9 cellular contexts compared by ENCODE assay signal in genomic region chr14:68695326-68695768, GRCh38.
A peak's percentile ranks its signal among the peaks of the same experiment; 100 is the strongest.
DNase-seq lines count a peak whose midpoint lies in the region; ATAC-seq and TF ChIP-seq lines count a peak whose summit lies in the region.
"Had no signal": no experiment of that assay in that cellular context is flagged by ENCODE, and none has a peak within 500 bp of the region (broad histone marks: within the 10 kb centered on the region; RNA-seq: fewer than 3 reads in every experiment).

No MANE protein-coding gene starts in this region.

- H3K4me1 ChIP-seq in vagina (peaks cover 18% of the 10 kb centered on the region), GM23338 (ENCODE audit: insufficient read depth) (peaks cover 7% of the 10 kb centered on the region; the same call in 1 of the 2 replicates)

- no peaks in the 10 kb centered on the region for H3K27me3 Mint-ChIP-seq in activated T-cell treated with anti-CD3 and anti-CD28 coated beads, Interleukin-2, amount 50 U/mL, for 72 hours (ENCODE audit: low read depth)
- peaks cover 14% of the 10 kb centered on the region for H3K27me3 Mint-ChIP-seq in GM23338 (ENCODE audit: insufficient read depth, low read depth, poor library complexity)

- no peaks in the 10 kb centered on the region for H3K9me3 Mint-ChIP-seq in activated T-cell treated with anti-CD3 and anti-CD28 coated beads, Interleukin-2, amount 50 U/mL, for 72 hours
- H3K9me3 Mint-ChIP-seq in GM23338, result peaks cover 11% of the 10 kb centered on the region; the same call in 2 of the 3 replicates

- H3K27me3 ChIP-seq in kidney epithelial cell (ENCODE audit: control insufficient read depth, insufficient read depth, low read length) (no peaks in the 10 kb centered on the region), vagina (no peaks in the 10 kb centered on the region), GM23338 (ENCODE audit: insufficient read depth) (no peaks in the 10 kb centered on the region)

- H3K9me2 ChIP-seq in GM23338 (ENCODE audit: insufficient read depth), result 0 out of 2 replicates have a peak, but pooled peaks cover 8% of the 10 kb centered on the region

- TF ChIP-seq CTCF in kidney epithelial cell (IDR thresholded peaks at IDR 0.05; ENCODE audit: insufficient read depth, low read length, poor library complexity, severe bottlenecking), result no peak
- no peak for TF ChIP-seq CTCF in vagina (IDR thresholded peaks at IDR 0.05)
- no peak for TF ChIP-seq CTCF in GM23338 (conservative IDR thresholded peaks at IDR 0.05; ENCODE audit: low read depth in 2 of 2)

- H3K4me2 ChIP-seq in GM23338, result no peak overlapping the region

- no peaks in the 10 kb centered on the region for H3K36me3 ChIP-seq in kidney epithelial cell (ENCODE audit: control insufficient read depth, insufficient read depth, low read length)
- H3K36me3 ChIP-seq in vagina, result no peaks in the 10 kb centered on the region
- no peaks in the 10 kb centered on the region for H3K36me3 ChIP-seq in GM23338 (ENCODE audit: insufficient read depth)

- H3K4me3 ChIP-seq in kidney epithelial cell (ENCODE audit: low read depth, low read length), result no peak overlapping the region
- H3K4me3 ChIP-seq in vagina, result no peak overlapping the region
- no peak overlapping the region for H3K4me3 ChIP-seq in GM23338

- no peaks in the 10 kb centered on the region for H3F3A ChIP-seq in GM23338 (replicated peaks; ENCODE audit: low read depth)

- no peak overlapping the region for H2AFZ ChIP-seq in GM23338

- peaks cover 18% of the 10 kb centered on the region for H3K4me1 Mint-ChIP-seq in activated T-cell treated with anti-CD3 and anti-CD28 coated beads, Interleukin-2, amount 50 U/mL, for 72 hours (ENCODE audit: low read depth)
- H3K4me1 Mint-ChIP-seq in GM23338, result peaks cover 19% of the 10 kb centered on the region

- no peaks in the 10 kb centered on the region for H4K20me1 ChIP-seq in GM23338 (replicated peaks; ENCODE audit: insufficient read depth)

- intact Hi-C loops in vagina (cut with DNase I), result no loop called here

- ATAC-seq in GM19328 (IDR thresholded peaks at IDR 0.05; ENCODE audit: unreplicated experiment), result peak; percentile 73
- ATAC-seq in HG03175 (IDR thresholded peaks at IDR 0.05; ENCODE audit: unreplicated experiment), result peak; percentile 91
- peak; percentile 96 to 97 for ATAC-seq in activated T-cell treated with anti-CD3 and anti-CD28 coated beads, Interleukin-2, amount 50 U/mL, for 72 hours (replicated peaks in 1 of 2)
- ATAC-seq in GM23338, result no peak

- TF ChIP-seq POLR2A in vagina (IDR thresholded peaks at IDR 0.05), result no peak

- DNase-seq in CD1c-positive myeloid dendritic cell (ENCODE audit: extremely low spot score) (peak; percentile 90), kidney epithelial cell (ENCODE audit: low read depth) (peak; percentile 100), vagina (ENCODE audit: extremely low spot score in 2 of 2) (peak in 1 of 2 donors; percentile 96), iPS-NIHi7 (ENCODE audit: extremely low spot score) (no peak), GM23338 (ENCODE audit: low spot score) (no peak)
- peak; percentile 57 to 66 for DNase-seq in activated T-cell treated with anti-CD3 and anti-CD28 coated beads, Interleukin-2, amount 50 U/mL, for 72 hours

- peak overlapping the region; percentile 12 to 42 for H3K4me3 Mint-ChIP-seq in activated T-cell treated with anti-CD3 and anti-CD28 coated beads, Interleukin-2, amount 50 U/mL, for 72 hours
- H3K4me3 Mint-ChIP-seq in GM23338, result no peak overlapping the region
- H3K4me3 Mint-ChIP-seq: neural crest cell had no signal

- no peaks in the 10 kb centered on the region for H3K9me3 ChIP-seq in vagina

- no peak overlapping the region for H3K27ac Mint-ChIP-seq in activated T-cell treated with anti-CD3 and anti-CD28 coated beads, Interleukin-2, amount 50 U/mL, for 72 hours
- H3K27ac Mint-ChIP-seq in GM23338, result no peak overlapping the region

- H3K79me2 ChIP-seq in GM23338 (replicated peaks; ENCODE audit: insufficient read depth), result no peaks in the 10 kb centered on the region

- H3K27ac ChIP-seq in vagina (peak overlapping the region; percentile 42), GM23338 (ENCODE audit: low read depth) (no peak overlapping the region)

- H3K36me3 Mint-ChIP-seq in activated T-cell treated with anti-CD3 and anti-CD28 coated beads, Interleukin-2, amount 50 U/mL, for 72 hours (ENCODE audit: insufficient read depth in 2 of 2), result peaks cover 0 to 1% of the 10 kb centered on the region in 2 donors
- 0 out of 3 replicates have a peak, but pooled peaks cover 4% of the 10 kb centered on the region for H3K36me3 Mint-ChIP-seq in GM23338 (ENCODE audit: low read depth)

TF ChIP-seq in GM23338, 12 proteins besides CTCF, POLR2A, EP300 and RAD21 (continues in another document):
- no peak for TF ChIP-seq ZNF462 (CRISPR knock-in tag; IDR thresholded peaks at IDR 0.05)
- TF ChIP-seq ZNF331 (CRISPR knock-in tag; IDR thresholded peaks at IDR 0.05; ENCODE audit: low read depth), result no peak
- no peak for TF ChIP-seq STAT1 (IDR thresholded peaks at IDR 0.05; ENCODE audit: unreplicated experiment)
- TF ChIP-seq ETS1 (IDR thresholded peaks at IDR 0.05), result no peak
- TF ChIP-seq EZH2phosphoT487 (IDR thresholded peaks at IDR 0.05; ENCODE audit: unreplicated experiment), result no peak
- TF ChIP-seq ZNF114 (CRISPR knock-in tag; IDR thresholded peaks at IDR 0.05), result no peak

Comparison
In these comparisons a context has a peak if more than half of its experiments do, and no peak if none do; other contexts are left out.
1. DNase-seq: peak in CD1c-positive myeloid dendritic cell (single experiment), activated T-cell treated with anti-CD3 and anti-CD28 coated beads, Interleukin-2, amount 50 U/mL, for 72 hours (2 of 2) and kidney epithelial cell (single experiment); none in iPS-NIHi7 (single experiment) and GM23338 (single experiment).